7 cellular contexts compared by ENCODE assay signal in genomic region chr7:90458104-90458503, GRCh38.
"Had no signal": no experiment of that assay in that cellular context is flagged by ENCODE, and none has a peak within 500 bp of the region (broad histone marks: within the 10 kb centered on the region; RNA-seq: fewer than 3 reads in every experiment).

No MANE protein-coding gene starts in this region.

- H3K4me3 ChIP-seq: GM23338, K562 had no signal

- H3K27ac ChIP-seq: HL-60 had no signal

- DNase-seq: H9, HCEC 1CT, IMR-90, KG1 had no signal

- ATAC-seq: GM23338, K562 had no signal
